In the genomic region with DNA sequence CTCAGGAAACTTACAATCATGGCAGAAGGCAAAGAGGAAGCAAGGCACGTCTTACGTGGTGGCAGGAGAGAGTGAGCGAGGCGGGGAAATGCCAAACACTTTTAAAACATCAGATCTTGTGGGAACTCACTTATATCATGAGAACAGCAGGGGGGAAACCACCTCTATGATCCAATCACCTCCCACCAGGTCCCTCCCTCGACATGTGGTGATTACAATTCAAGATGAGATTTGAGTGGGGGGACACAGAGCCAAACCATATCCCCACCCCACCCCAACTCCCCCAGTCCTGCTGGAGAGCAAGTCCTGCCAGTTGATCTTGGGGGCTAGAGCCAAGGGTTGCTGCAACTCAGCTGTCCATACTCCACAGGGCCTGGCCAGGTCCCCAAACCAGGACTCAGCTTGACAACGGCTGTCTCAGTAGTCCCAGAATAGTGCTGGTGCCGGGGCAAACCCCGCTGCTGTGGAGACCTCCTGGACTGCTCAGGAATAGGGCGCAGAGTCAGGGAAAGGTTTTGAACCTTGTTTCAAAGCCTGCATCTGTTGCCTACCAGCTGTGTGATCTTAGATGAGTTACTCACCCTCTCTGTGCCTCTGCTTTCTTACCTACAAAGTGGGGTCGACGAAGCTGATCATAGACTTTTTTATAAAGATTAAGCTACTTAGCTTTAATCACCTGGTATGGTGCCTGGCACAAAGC, we compare ENCODE assay signal across 12 cellular contexts.
DNase-seq lines count a peak whose midpoint lies in the region; ATAC-seq and TF ChIP-seq lines count a peak whose summit lies in the region.
"Had no signal": no experiment of that assay in that cellular context is flagged by ENCODE, and none has a peak within 500 bp of the region (broad histone marks: within the 10 kb centered on the region; RNA-seq: fewer than 3 reads in every experiment).

No MANE protein-coding gene starts in this region.

- H3K4me3 Mint-ChIP-seq in activated B cell treated with CpG ODN at 0.5 μM for 24 hours (no peak overlapping the region), immature natural killer cell (no peak overlapping the region)
- H3K4me3 Mint-ChIP-seq in stimulated activated naive CD8-positive, alpha-beta T cell treated with anti-CD3 and anti-CD28 coated beads, Interleukin-15, Interleukin-2, amounts not matched to agents 100 ng/mL and 50 ng/mL, for 24 hours: peak overlapping the region; percentile 3
- H3K4me3 Mint-ChIP-seq: central memory CD8-positive, alpha-beta T cell had no signal

- peaks cover 0 to 9% of the 10 kb centered on the region in 2 donors for H3K4me1 ChIP-seq in right atrium auricular region

- H3K4me1 Mint-ChIP-seq in activated B cell treated with CpG ODN at 0.5 μM for 24 hours: peaks cover 62% of the 10 kb centered on the region
- peaks cover 18 to 21% of the 10 kb centered on the region in 2 donors for H3K4me1 Mint-ChIP-seq in immature natural killer cell
- peaks cover 40% of the 10 kb centered on the region for H3K4me1 Mint-ChIP-seq in stimulated activated naive CD8-positive, alpha-beta T cell treated with anti-CD3 and anti-CD28 coated beads, Interleukin-15, Interleukin-2, amounts not matched to agents 100 ng/mL and 50 ng/mL, for 24 hours (ENCODE audit: low read depth)

- H3K27ac Mint-ChIP-seq in activated B cell treated with CpG ODN at 0.5 μM for 24 hours (peak overlapping the region; percentile 67), immature natural killer cell (peak overlapping the region in 4 of 6 donors; percentile 17 to 73 (median 51))
- H3K27ac Mint-ChIP-seq in stimulated activated naive CD8-positive, alpha-beta T cell treated with anti-CD3 and anti-CD28 coated beads, Interleukin-15, Interleukin-2, amounts not matched to agents 100 ng/mL and 50 ng/mL, for 24 hours: peak overlapping the region; percentile 56

- ATAC-seq in Right ventricle myocardium superior (ENCODE audit: poor library complexity) (no peak), activated B cell treated with CpG ODN at 0.5 μM for 24 hours (ENCODE audit: low read depth) (peak; percentile 25), HG02571 (IDR thresholded peaks at IDR 0.05; ENCODE audit: unreplicated experiment) (no peak)

- H3K9me3 Mint-ChIP-seq in activated B cell treated with CpG ODN at 0.5 μM for 24 hours: peaks cover 4% of the 10 kb centered on the region
- no peaks in the 10 kb centered on the region for H3K9me3 Mint-ChIP-seq in immature natural killer cell
- H3K9me3 Mint-ChIP-seq in stimulated activated naive CD8-positive, alpha-beta T cell treated with anti-CD3 and anti-CD28 coated beads, Interleukin-15, Interleukin-2, amounts not matched to agents 100 ng/mL and 50 ng/mL, for 24 hours: no peaks in the 10 kb centered on the region
- H3K9me3 Mint-ChIP-seq: central memory CD8-positive, alpha-beta T cell had no signal

- H3K27me3 Mint-ChIP-seq in activated B cell treated with CpG ODN at 0.5 μM for 24 hours (no peaks in the 10 kb centered on the region), immature natural killer cell (ENCODE audit: low read depth in 3 of 3) (peaks cover 0 to 15% (median 14%) of the 10 kb centered on the region in 3 donors)
- no peaks in the 10 kb centered on the region for H3K27me3 Mint-ChIP-seq in stimulated activated naive CD8-positive, alpha-beta T cell treated with anti-CD3 and anti-CD28 coated beads, Interleukin-15, Interleukin-2, amounts not matched to agents 100 ng/mL and 50 ng/mL, for 24 hours
- H3K27me3 Mint-ChIP-seq: central memory CD8-positive, alpha-beta T cell had no signal

- POLR2A ChIA-PET in activated B cell treated with CpG ODN at 0.5 μM for 24 hours (lab: Charles Lee): interaction anchor here (0.8 kb wide), 1 partner anchor 59 kb away, joined by 3 read pairs; no protein-coding TSS in a partner anchor

- H3K36me3 Mint-ChIP-seq in activated B cell treated with CpG ODN at 0.5 μM for 24 hours (ENCODE audit: low read depth): peaks cover 34% of the 10 kb centered on the region
- H3K36me3 Mint-ChIP-seq in immature natural killer cell: peaks cover 0 to 16% (median 0%) of the 10 kb centered on the region in 3 donors
- H3K36me3 Mint-ChIP-seq in stimulated activated naive CD8-positive, alpha-beta T cell treated with anti-CD3 and anti-CD28 coated beads, Interleukin-15, Interleukin-2, amounts not matched to agents 100 ng/mL and 50 ng/mL, for 24 hours (ENCODE audit: low read depth): peaks cover 11% of the 10 kb centered on the region

- no peaks in the 10 kb centered on the region for H3K9me3 ChIP-seq in right atrium auricular region

- H3K4me3 ChIP-seq in right atrium auricular region: no peak overlapping the region

- no peak overlapping the region for H3K27ac ChIP-seq in right atrium auricular region
- H3K27ac ChIP-seq: C4-2B had no signal

- intact Hi-C loops in Right ventricle myocardium superior (cut with DNase I): no loop called here
- intact Hi-C loops in activated B cell treated with CpG ODN at 0.5 μM for 24 hours (cut with micrococcal nuclease): loop anchor here (2.0 to 5.0 kb wide), 3 partner anchors 81 to 914 kb away; no protein-coding TSS in a partner anchor

- H3K27me3 ChIP-seq in right atrium auricular region: no peaks in the 10 kb centered on the region

- CTCF ChIA-PET in activated B cell treated with CpG ODN at 0.5 μM for 24 hours (lab: Charles Lee): interaction anchor here (2.0 kb wide), 1 partner anchor 200 kb away, joined by 7 read pairs; no protein-coding TSS in a partner anchor

- TF ChIP-seq CTCF in right atrium auricular region (IDR thresholded peaks at IDR 0.05): no peak
- no peak for TF ChIP-seq CTCF in activated B cell treated with CpG ODN at 0.5 μM for 24 hours (IDR thresholded peaks at IDR 0.05)

- DNase-seq in Right ventricle myocardium superior: peak; percentile 27
- DNase-seq in right atrium auricular region (ENCODE audit: low spot score): no peak
- no peak for DNase-seq in activated B cell treated with CpG ODN at 0.5 μM for 24 hours
- DNase-seq in immature natural killer cell: no peak
- no peak for DNase-seq in COLO668 (lab: John Stamatoyannopoulos, UW; ENCODE audit: unreplicated experiment)
- no peak for DNase-seq in DMS79 treated with DMSO at 0.1 percent for 48 hours (lab: John Stamatoyannopoulos, UW)
- DNase-seq: NCI-H510A, SHP77 treated with DMSO at 0.1 percent for 48 hours had no signal

- H3K36me3 ChIP-seq in right atrium auricular region: no peaks in the 10 kb centered on the region
